ENCODE assay signal across 21 cellular contexts in genomic region chr9:131432050-131432449, GRCh38. TPM values are rescaled to one million over a fixed set of nuclear protein-coding genes. Genes with fewer than 3 reads are reported as not detected.
DNase-seq lines count a peak whose midpoint lies in the region; ATAC-seq and TF ChIP-seq lines count a peak whose summit lies in the region.
"Had no signal": no experiment of that assay in that cellular context is flagged by ENCODE, and none has a peak within 500 bp of the region (broad histone marks: within the 10 kb centered on the region; RNA-seq: fewer than 3 reads in every experiment).

No MANE protein-coding gene starts in this region.

- H3K4me1 ChIP-seq in fibroblast of lung (ENCODE audit: control insufficient read depth, extremely low read depth, insufficient read depth, low read length): peaks cover 29% of the 10 kb centered on the region
- peaks cover 0 to 47% (median 40%) of the 10 kb centered on the region in 4 donors for H3K4me1 ChIP-seq in sigmoid colon
- H3K4me1 ChIP-seq: uterus had no signal

- no peak overlapping the region for H3K4me3 Mint-ChIP-seq in activated naive CD4-positive, alpha-beta T cell treated with anti-CD3 and anti-CD28 coated beads, Interleukin-2, amount 50 U/mL, for 24 hours
- no peak overlapping the region for H3K4me3 Mint-ChIP-seq in activated naive CD4-positive, alpha-beta T cell treated with anti-CD3 and anti-CD28 coated beads, Interleukin-2, amount 10 ng/mL, durations not matched to agents 7 days and 5 days
- H3K4me3 Mint-ChIP-seq in activated T-helper 17 cell treated with anti-CD3 and anti-CD28 coated beads, Interleukin-2, amount 50 U/mL, for 72 hours: no peak overlapping the region
- H3K4me3 Mint-ChIP-seq: CD4-positive, alpha-beta T cell; dendritic cell treated with granulocyte-macrophage colony-stimulating factor and Interleukin-4, amounts not matched to agents 40 ng/mL and 50 ng/mL, for 4 days; nephron had no signal

- H3K36me3 Mint-ChIP-seq in activated naive CD4-positive, alpha-beta T cell treated with anti-CD3 and anti-CD28 coated beads, Interleukin-2, amount 50 U/mL, for 24 hours: peaks cover 4% of the 10 kb centered on the region
- peaks cover 52% of the 10 kb centered on the region for H3K36me3 Mint-ChIP-seq in activated naive CD4-positive, alpha-beta T cell treated with anti-CD3 and anti-CD28 coated beads, Interleukin-2, amount 10 ng/mL, durations not matched to agents 7 days and 5 days
- peaks cover 76% of the 10 kb centered on the region for H3K36me3 Mint-ChIP-seq in activated T-helper 17 cell treated with anti-CD3 and anti-CD28 coated beads, Interleukin-2, amount 50 U/mL, for 72 hours (ENCODE audit: low read depth)

- H3K4me2 ChIP-seq in fibroblast of lung (ENCODE audit: extremely low read depth, insufficient read depth, low read length): peak overlapping the region; percentile 32

- intact Hi-C loops in sigmoid colon (cut with DNase I): loop anchor here (5.0 kb wide), 1 partner anchor 65 kb away; no protein-coding TSS in a partner anchor

- H3K27ac Mint-ChIP-seq in activated naive CD4-positive, alpha-beta T cell treated with anti-CD3 and anti-CD28 coated beads, Interleukin-2, amount 50 U/mL, for 24 hours: peak overlapping the region; percentile 12
- H3K27ac Mint-ChIP-seq in activated naive CD4-positive, alpha-beta T cell treated with anti-CD3 and anti-CD28 coated beads, Interleukin-2, amount 10 ng/mL, durations not matched to agents 7 days and 5 days: no peak overlapping the region
- H3K27ac Mint-ChIP-seq in activated T-helper 17 cell treated with anti-CD3 and anti-CD28 coated beads, Interleukin-2, amount 50 U/mL, for 72 hours: peak overlapping the region; percentile 9
- H3K27ac Mint-ChIP-seq: dendritic cell treated with granulocyte-macrophage colony-stimulating factor and Interleukin-4, amounts not matched to agents 40 ng/mL and 50 ng/mL, for 4 days had no signal

- TF ChIP-seq EP300 in sigmoid colon (IDR thresholded peaks at IDR 0.05): no peak

- no peak for DNase-seq in activated naive CD4-positive, alpha-beta T cell treated with anti-CD3 and anti-CD28 coated beads, Interleukin-2, amount 10 ng/mL, durations not matched to agents 7 days and 5 days
- no peak for DNase-seq in fibroblast of lung (ENCODE audit: low read depth in 2 of 2)
- peak; percentile 12 for DNase-seq in sigmoid colon
- DNase-seq: activated CD8-positive, alpha-beta memory T cell treated with anti-CD3 and anti-CD28 coated beads for 24 hours; activated gamma-delta T cell; body of pancreas; DMS79; MM.1S; NCI-H1694 treated with DMSO at 0.1 percent for 48 hours; NCI-H446; stimulated activated CD4-positive, alpha-beta T cell treated with anti-CD3 and anti-CD28 coated beads, Interleukin-1b, Interleukin-23, amount 100 ng/mL, for 48 hours; uterus had no signal

- H3K9me3 Mint-ChIP-seq in activated naive CD4-positive, alpha-beta T cell treated with anti-CD3 and anti-CD28 coated beads, Interleukin-2, amount 50 U/mL, for 24 hours: no peaks in the 10 kb centered on the region
- no peaks in the 10 kb centered on the region for H3K9me3 Mint-ChIP-seq in activated naive CD4-positive, alpha-beta T cell treated with anti-CD3 and anti-CD28 coated beads, Interleukin-2, amount 10 ng/mL, durations not matched to agents 7 days and 5 days
- H3K9me3 Mint-ChIP-seq in activated T-helper 17 cell treated with anti-CD3 and anti-CD28 coated beads, Interleukin-2, amount 50 U/mL, for 72 hours: no peaks in the 10 kb centered on the region
- H3K9me3 Mint-ChIP-seq: CD4-positive, alpha-beta T cell; dendritic cell treated with granulocyte-macrophage colony-stimulating factor and Interleukin-4, amounts not matched to agents 40 ng/mL and 50 ng/mL, for 4 days; nephron had no signal

- H3K27me3 Mint-ChIP-seq in activated naive CD4-positive, alpha-beta T cell treated with anti-CD3 and anti-CD28 coated beads, Interleukin-2, amount 50 U/mL, for 24 hours: no peaks in the 10 kb centered on the region
- no peaks in the 10 kb centered on the region for H3K27me3 Mint-ChIP-seq in activated naive CD4-positive, alpha-beta T cell treated with anti-CD3 and anti-CD28 coated beads, Interleukin-2, amount 10 ng/mL, durations not matched to agents 7 days and 5 days
- H3K27me3 Mint-ChIP-seq in activated T-helper 17 cell treated with anti-CD3 and anti-CD28 coated beads, Interleukin-2, amount 50 U/mL, for 72 hours: no peaks in the 10 kb centered on the region
- H3K27me3 Mint-ChIP-seq: CD4-positive, alpha-beta T cell; dendritic cell treated with granulocyte-macrophage colony-stimulating factor and Interleukin-4, amounts not matched to agents 40 ng/mL and 50 ng/mL, for 4 days had no signal

- H3K36me3 ChIP-seq in fibroblast of lung (ENCODE audit: control insufficient read depth, insufficient read depth, low read length) (peaks cover 9% of the 10 kb centered on the region), sigmoid colon (peaks cover 14 to 45% (median 18%) of the 10 kb centered on the region in 4 donors)
- H3K36me3 ChIP-seq: uterus had no signal

- H3K9me3 ChIP-seq in fibroblast of lung (ENCODE audit: control insufficient read depth, insufficient read depth, low read depth, low read length): no peaks in the 10 kb centered on the region
- H3K9me3 ChIP-seq in sigmoid colon: no peaks in the 10 kb centered on the region
- H3K9me3 ChIP-seq: body of pancreas, right atrium auricular region, uterus had no signal

- no peak overlapping the region for H3K4me3 ChIP-seq in fibroblast of lung (replicated peaks in 1 of 4; ENCODE audit: control extremely low read depth in 1 of 4, insufficient read depth in 1 of 4, low read depth in 3 of 4, low read length in 4 of 4)
- H3K4me3 ChIP-seq in sigmoid colon: no peak overlapping the region
- H3K4me3 ChIP-seq: body of pancreas, right atrium auricular region, uterus had no signal

- H3K27me3 ChIP-seq in fibroblast of lung (ENCODE audit: control insufficient read depth, insufficient read depth, low read length) (no peaks in the 10 kb centered on the region), sigmoid colon (no peaks in the 10 kb centered on the region)
- H3K27me3 ChIP-seq: body of pancreas, right atrium auricular region, uterus had no signal

- no peak overlapping the region for H3K9ac ChIP-seq in fibroblast of lung (ENCODE audit: insufficient read depth, low read length)

- TF ChIP-seq CTCF in fibroblast of lung (conservative IDR thresholded peaks at IDR 0.05 in 1 of 2, IDR thresholded peaks at IDR 0.05 in 1 of 2; ENCODE audit: low read depth in 1 of 2, low read length in 2 of 2): no peak
- no peak for TF ChIP-seq CTCF in sigmoid colon (IDR thresholded peaks at IDR 0.05)

- H3K79me2 ChIP-seq in fibroblast of lung (ENCODE audit: control insufficient read depth, insufficient read depth, low read length): peaks cover 59% of the 10 kb centered on the region

- peaks cover 35% of the 10 kb centered on the region for H3K4me1 Mint-ChIP-seq in activated naive CD4-positive, alpha-beta T cell treated with anti-CD3 and anti-CD28 coated beads, Interleukin-2, amount 50 U/mL, for 24 hours
- H3K4me1 Mint-ChIP-seq in activated naive CD4-positive, alpha-beta T cell treated with anti-CD3 and anti-CD28 coated beads, Interleukin-2, amount 10 ng/mL, durations not matched to agents 7 days and 5 days: peaks cover 30% of the 10 kb centered on the region
- peaks cover 18% of the 10 kb centered on the region for H3K4me1 Mint-ChIP-seq in activated T-helper 17 cell treated with anti-CD3 and anti-CD28 coated beads, Interleukin-2, amount 50 U/mL, for 72 hours

- CTCF ChIA-PET in activated naive CD4-positive, alpha-beta T cell treated with anti-CD3 and anti-CD28 coated beads, Interleukin-2, amount 10 ng/mL, durations not matched to agents 7 days and 5 days (lab: Charles Lee): interaction anchor here (1.7 kb wide), 1 partner anchor 9 kb away, joined by 6 read pairs; no protein-coding TSS in a partner anchor

- no peak for ATAC-seq in activated T-helper 17 cell treated with anti-CD3 and anti-CD28 coated beads, Interleukin-2, amount 50 U/mL, for 72 hours (replicated peaks)
- no peak for ATAC-seq in GM21529 (IDR thresholded peaks at IDR 0.05; ENCODE audit: unreplicated experiment)
- no peak for ATAC-seq in GM21786 (IDR thresholded peaks at IDR 0.05; ENCODE audit: unreplicated experiment)
- no peak for ATAC-seq in HG02798 (IDR thresholded peaks at IDR 0.05; ENCODE audit: poor library complexity, unreplicated experiment)
- ATAC-seq: body of pancreas had no signal

- 89 to 91% methylated on average over 4 of the region's 4 CpGs for WGBS in sigmoid colon, 2 donors

- no peaks in the 10 kb centered on the region for H4K20me1 ChIP-seq in fibroblast of lung (ENCODE audit: control insufficient read depth, extremely low read depth, insufficient read depth, low read length)

- no peak overlapping the region for H2AFZ ChIP-seq in fibroblast of lung (ENCODE audit: low read length)

- H3K27ac ChIP-seq in fibroblast of lung (ENCODE audit: insufficient read depth, low read length): peak overlapping the region; percentile 55
- peak overlapping the region in 2 of 4 donors; percentile 68 to 77 for H3K27ac ChIP-seq in sigmoid colon
- H3K27ac ChIP-seq: body of pancreas, right atrium auricular region, uterus had no signal

- no peak for TF ChIP-seq POLR2A in sigmoid colon (IDR thresholded peaks at IDR 0.05)

RNA-seq across cellular contexts. Expression of gene PRRC2B, which starts 38.2 kb away (rescaled TPM):
- 100 to 1,000 TPM; 136 to 157 TPM for total RNA-seq in activated T-helper 17 cell treated with anti-CD3 and anti-CD28 coated beads, Interleukin-2, amount 50 U/mL, for 72 hours
- total RNA-seq in fibroblast of lung: 51.4 and 66.4 TPM in 2 replicates
- 29.7 and 29.9 TPM in 2 replicates for polyA plus RNA-seq in fibroblast of lung
- polyA plus RNA-seq in fibroblast of lung (2012): 47.1 and 74.6 TPM in 2 replicates
- 120 and 241 TPM in 2 replicates for polyA minus RNA-seq in fibroblast of lung (ENCODE audit: low replicate concordance)
- total RNA-seq in sigmoid colon: 10 to 100 TPM; 62.7 to 98.6 (median 78.9) TPM
- polyA plus RNA-seq in sigmoid colon: 10 to 100 TPM; 10.8 to 85.0 (median 13.2) TPM
